ENCODE assay signal across 8 cellular contexts in the genomic region with DNA sequence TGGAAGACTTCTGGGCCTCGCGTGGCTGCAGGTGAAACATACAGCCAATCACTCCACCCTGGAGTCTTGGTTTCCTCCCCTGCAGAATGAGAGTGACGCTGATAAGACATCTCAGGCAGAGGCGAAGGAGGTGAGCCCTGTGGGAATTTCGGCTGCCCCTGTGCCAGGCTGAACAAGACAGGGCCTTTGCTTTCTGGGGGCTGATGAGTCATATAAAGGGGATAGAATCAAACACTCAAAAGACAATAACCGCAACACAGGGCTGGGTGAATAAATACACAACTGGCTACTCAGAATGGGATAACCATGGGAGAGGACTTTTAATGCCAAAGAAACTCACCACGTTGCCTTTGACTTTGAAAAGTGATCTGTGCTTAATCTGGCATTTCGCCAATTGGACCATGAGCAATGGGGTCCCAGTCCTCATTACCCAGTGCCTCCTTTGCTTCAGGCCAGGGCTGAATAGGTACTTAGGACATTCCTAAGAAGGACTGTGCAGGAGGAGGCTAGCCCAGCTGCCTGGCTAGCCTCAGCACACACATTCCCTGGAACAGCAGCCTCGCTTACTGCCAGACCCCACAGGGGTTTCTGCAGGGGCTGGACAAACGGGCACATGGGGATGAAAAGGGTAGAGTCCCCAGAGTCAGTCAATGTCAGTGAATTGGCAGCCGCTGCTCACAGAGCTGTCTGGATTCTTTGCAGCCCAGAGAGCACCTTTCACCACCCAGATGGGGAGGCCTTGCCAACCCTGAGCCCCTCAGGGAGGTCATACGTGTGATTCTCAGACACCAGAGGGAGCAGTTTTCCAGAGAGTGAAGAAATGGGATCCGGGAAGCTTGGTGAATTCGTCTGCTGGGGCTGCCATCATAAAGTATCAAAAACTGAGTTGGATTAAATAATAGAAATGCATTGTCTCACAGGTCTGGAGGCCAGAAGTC.
DNase-seq lines count a peak whose midpoint lies in the region; ATAC-seq and TF ChIP-seq lines count a peak whose summit lies in the region.

No MANE protein-coding gene starts in this region.

- H3K27me3 Mint-ChIP-seq in activated T-helper 17 cell treated with anti-CD3 and anti-CD28 coated beads, Interleukin-2, amount 50 U/mL, for 72 hours: peaks cover 4% of the 10 kb centered on the region

- H3K9me3 ChIP-seq in SK-N-SH: no peaks in the 10 kb centered on the region
- H3K9me3 ChIP-seq in suprapubic skin: no peaks in the 10 kb centered on the region

- H3K27ac Mint-ChIP-seq in activated T-helper 17 cell treated with anti-CD3 and anti-CD28 coated beads, Interleukin-2, amount 50 U/mL, for 72 hours: no peak overlapping the region

- H3K4me1 ChIP-seq in SK-N-SH (ENCODE audit: control insufficient read depth in 1 of 2, insufficient read depth in 2 of 2, low read depth in 1 of 2, low read length in 1 of 2): peaks cover 9 to 20% of the 10 kb centered on the region in 2 experiments; a peak in 3 of 4 replicates
- H3K4me1 ChIP-seq in suprapubic skin: no peaks in the 10 kb centered on the region

- TF ChIP-seq EP300 in SK-N-SH (IDR thresholded peaks at IDR 0.05; ENCODE audit: borderline replicate concordance in 1 of 2, low read depth in 1 of 2, low read length in 1 of 2) (no peak), suprapubic skin (IDR thresholded peaks at IDR 0.05) (no peak)

- H3K79me2 ChIP-seq in SK-N-SH (ENCODE audit: insufficient read depth): 0 out of 2 replicates have a peak, but pooled peaks cover 3% of the 10 kb centered on the region

- 85% methylated on average over 13 of the region's 14 CpGs for WGBS in SK-N-SH (ENCODE audit: low lambda C conversion rate)
- 71% methylated on average over 11 of the region's 14 CpGs for WGBS in suprapubic skin

- H3K4me3 Mint-ChIP-seq in activated T-helper 17 cell treated with anti-CD3 and anti-CD28 coated beads, Interleukin-2, amount 50 U/mL, for 72 hours: no peak overlapping the region

- no peaks in the 10 kb centered on the region for H3K9me3 Mint-ChIP-seq in activated T-helper 17 cell treated with anti-CD3 and anti-CD28 coated beads, Interleukin-2, amount 50 U/mL, for 72 hours

- no peak overlapping the region for H2AFZ ChIP-seq in SK-N-SH (ENCODE audit: low read depth)

- no peaks in the 10 kb centered on the region for H3F3A ChIP-seq in SK-N-SH (replicated peaks; ENCODE audit: insufficient read depth)

- H3K4me1 Mint-ChIP-seq in activated T-helper 17 cell treated with anti-CD3 and anti-CD28 coated beads, Interleukin-2, amount 50 U/mL, for 72 hours: no peaks in the 10 kb centered on the region

- H3K9me2 ChIP-seq in SK-N-SH: no peaks in the 10 kb centered on the region

- H3K27me3 ChIP-seq in SK-N-SH (ENCODE audit: insufficient read depth) (no peaks in the 10 kb centered on the region), suprapubic skin (no peaks in the 10 kb centered on the region)

- H3K9ac ChIP-seq in SK-N-SH: no peak overlapping the region

- H3K36me3 Mint-ChIP-seq in activated T-helper 17 cell treated with anti-CD3 and anti-CD28 coated beads, Interleukin-2, amount 50 U/mL, for 72 hours (ENCODE audit: low read depth): no peaks in the 10 kb centered on the region

- peaks cover 0 to 23% of the 10 kb centered on the region in 2 experiments for H3K36me3 ChIP-seq in SK-N-SH (replicated peaks in 1 of 2; ENCODE audit: control insufficient read depth in 1 of 2, insufficient read depth in 2 of 2, low read length in 1 of 2)
- no peaks in the 10 kb centered on the region for H3K36me3 ChIP-seq in suprapubic skin

- CTCF ChIA-PET in SK-N-SH (lab: Yijun Ruan, JAX): interaction anchor here (0.6 to 3.5 kb wide), 20 partner anchors 8 to 1957 kb away, joined by 3 to 47 read pairs (median 5); no protein-coding TSS in a partner anchor

- H3K4me2 ChIP-seq in SK-N-SH: no peak overlapping the region

- H3K27ac ChIP-seq in SK-N-SH (ENCODE audit: low read depth in 2 of 2, low read length in 1 of 2): no peak overlapping the region
- no peak overlapping the region for H3K27ac ChIP-seq in suprapubic skin

- peak; percentile 46 for TF ChIP-seq CTCF in AG09309 (IDR thresholded peaks at IDR 0.05; ENCODE audit: control insufficient read depth, insufficient read depth, low read depth, low read length, missing control alignments)
- peak; percentile 58 for TF ChIP-seq CTCF in SK-N-SH (IDR thresholded peaks at IDR 0.05)
- TF ChIP-seq CTCF in suprapubic skin (IDR thresholded peaks at IDR 0.05): no peak

- ATAC-seq in activated T-helper 17 cell treated with anti-CD3 and anti-CD28 coated beads, Interleukin-2, amount 50 U/mL, for 72 hours (replicated peaks): no peak
- ATAC-seq in GM18498 (IDR thresholded peaks at IDR 0.05; ENCODE audit: unreplicated experiment): no peak

- POLR2A ChIA-PET in SK-N-SH (lab: Yijun Ruan, JAX): no interaction called here

- H3K4me3 ChIP-seq in AG09309 (ENCODE audit: control insufficient read depth, low read depth, low read length): no peak overlapping the region
- no peak overlapping the region for H3K4me3 ChIP-seq in SK-N-SH (ENCODE audit: low read depth in 2 of 2, low read length in 1 of 2)
- H3K4me3 ChIP-seq in suprapubic skin: no peak overlapping the region

- DNase-seq in AG09309 (ENCODE audit: low read depth) (no peak), HCEC 1CT (peak; percentile 43), SK-N-SH (peak; percentile 69), iris pigment epithelial cell (ENCODE audit: low read depth) (peak; percentile 27), suprapubic skin (ENCODE audit: low spot score in 2 of 2) (no peak), DMS79 treated with DMSO at 0.1 percent for 48 hours (lab: John Stamatoyannopoulos, UW) (no peak)

- peak; percentile 71 for TF ChIP-seq RAD21 in SK-N-SH (IDR thresholded peaks at IDR 0.05; ENCODE audit: low read length)

- no peak for TF ChIP-seq POLR2A in suprapubic skin (IDR thresholded peaks at IDR 0.05)

- no peaks in the 10 kb centered on the region for H4K20me1 ChIP-seq in SK-N-SH (ENCODE audit: insufficient read depth)

TF ChIP-seq in SK-N-SH, 30 proteins besides CTCF, POLR2A, EP300 and RAD21:
- no peak for TF ChIP-seq MXI1 (IDR thresholded peaks at IDR 0.05; ENCODE audit: low read depth, low read length)
- no peak for TF ChIP-seq FOXM1 (IDR thresholded peaks at IDR 0.05; ENCODE audit: low read depth)
- no peak for TF ChIP-seq EZH2phosphoT487 (IDR thresholded peaks at IDR 0.05; ENCODE audit: borderline replicate concordance, low read depth)
- peak; percentile 58 for TF ChIP-seq SMC3 (IDR thresholded peaks at IDR 0.05; ENCODE audit: low read depth, low read length)
- no peak for TF ChIP-seq FOSL2 (IDR thresholded peaks at IDR 0.05; ENCODE audit: borderline replicate concordance, low read depth)
- TF ChIP-seq NFIC (IDR thresholded peaks at IDR 0.05; ENCODE audit: borderline replicate concordance): peak; percentile 48; the same call in 1 of the 2 replicates

Comparison
In these comparisons a context has a peak if more than half of its experiments do, and no peak if none do; other contexts are left out.
1. DNase-seq: peak in HCEC 1CT (single experiment), SK-N-SH (single experiment) and iris pigment epithelial cell (single experiment); none in AG09309 (single experiment), suprapubic skin (0 of 2) and DMS79 treated with DMSO at 0.1 percent for 48 hours (single experiment).
2. CTCF ChIP-seq: peak in AG09309 (single experiment) and SK-N-SH (single experiment); none in suprapubic skin (0 of 2).